In the genomic region with DNA sequence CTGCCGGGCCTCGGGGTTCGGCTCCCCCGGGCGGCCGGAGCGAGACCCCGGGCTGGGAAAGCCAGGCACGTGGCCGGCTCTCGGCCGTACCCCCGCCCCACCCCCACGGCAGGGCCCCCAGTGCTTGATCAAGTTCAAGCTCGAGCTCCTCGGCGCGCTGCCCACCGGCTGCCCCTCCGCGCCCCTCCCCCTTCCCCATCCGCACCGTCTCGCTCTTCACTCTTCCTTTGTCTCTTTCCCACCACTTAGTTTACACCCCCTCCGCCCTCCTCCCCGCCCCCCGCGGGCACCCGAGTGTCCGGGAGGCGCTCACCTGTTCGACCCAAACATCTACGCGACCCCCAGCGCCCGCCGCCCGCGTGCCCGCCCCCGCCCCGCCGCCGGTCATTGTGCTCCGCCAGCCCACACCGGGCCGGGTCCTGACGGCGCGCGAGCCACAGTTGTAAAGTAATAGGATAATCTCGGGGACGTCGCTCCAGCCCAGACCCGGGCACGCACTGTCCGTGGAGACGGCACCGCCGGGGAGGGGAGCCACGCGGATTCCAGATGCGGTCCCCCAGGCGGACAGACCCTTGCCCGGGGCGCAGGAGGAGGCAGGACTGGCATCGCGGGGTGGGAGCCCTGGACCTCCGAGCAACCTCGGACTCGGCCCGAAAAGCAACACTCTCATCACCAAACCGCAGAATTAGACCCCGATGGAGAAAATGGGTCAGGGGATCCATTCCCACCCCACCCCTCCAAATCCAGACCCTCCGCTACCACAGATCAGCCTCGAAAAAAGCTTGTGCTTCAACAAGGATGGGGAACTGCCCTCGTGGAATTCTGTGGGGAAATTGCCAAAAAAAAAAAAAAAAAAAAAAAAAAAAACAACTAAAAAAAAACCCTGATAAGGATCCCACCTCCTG, we compare ENCODE assay signal across 8 cellular contexts.
DNase-seq lines count a peak whose midpoint lies in the region; FAIRE-seq lines count a peak whose summit lies in the region.

No MANE protein-coding gene starts in this region.

- no peak for FAIRE-seq in RCC 7860 (lab: Jason Lieb, UNC)

- H3K27me3 ChIP-seq in iPS-15b (ENCODE audit: control insufficient read depth, insufficient read depth, low read length), result peaks cover 5% of the 10 kb centered on the region
- peaks cover 0 to 7% (median 0%) of the 10 kb centered on the region in 3 donors for H3K27me3 ChIP-seq in skeletal muscle tissue (ENCODE audit: control insufficient read depth in 3 of 3, insufficient read depth in 3 of 3, low read length in 3 of 3)

- H3K9me3 ChIP-seq in iPS-15b (ENCODE audit: control insufficient read depth, insufficient read depth, low read length) (no peaks in the 10 kb centered on the region), skeletal muscle tissue (ENCODE audit: control insufficient read depth in 3 of 3, low read length in 3 of 3) (no peaks in the 10 kb centered on the region)

- H3K4me1 ChIP-seq in iPS-15b (ENCODE audit: control insufficient read depth, insufficient read depth, low read length), result peaks cover 25% of the 10 kb centered on the region
- H3K4me1 ChIP-seq in skeletal muscle tissue (ENCODE audit: control insufficient read depth in 3 of 3, insufficient read depth in 3 of 3, low read length in 3 of 3), result peaks cover 10 to 21% (median 16%) of the 10 kb centered on the region in 3 donors

- H3K9ac ChIP-seq in iPS-15b (ENCODE audit: low read depth, low read length) (peak overlapping the region; percentile 60), skeletal muscle tissue (ENCODE audit: low read depth in 1 of 3, low read length in 3 of 3) (peak overlapping the region in 1 of 3 donors; percentile 64)

- H3K27ac ChIP-seq in angular gyrus (ENCODE audit: low read depth, low read length), result peak overlapping the region; percentile 91
- H3K27ac ChIP-seq in skeletal muscle tissue (ENCODE audit: low read depth, low read length), result peak overlapping the region; percentile 58

- DNase-seq in DMS79 treated with DMSO at 0.1 percent for 48 hours (lab: John Stamatoyannopoulos, UW) (peak; percentile 37), DMS79 (lab: John Stamatoyannopoulos, UW) (no peak), RCC 7860 (ENCODE audit: low spot score) (peak; percentile 20), hippocampal formation (lab: John Stamatoyannopoulos, UW) (no peak), 8988T (no peak)

- no peaks in the 10 kb centered on the region for H3K36me3 ChIP-seq in iPS-15b (ENCODE audit: control insufficient read depth, insufficient read depth, low read length)
- H3K36me3 ChIP-seq in skeletal muscle tissue (ENCODE audit: control insufficient read depth in 3 of 3, insufficient read depth in 3 of 3, low read length in 3 of 3), result no peaks in the 10 kb centered on the region

- H3K4me3 ChIP-seq in iPS-15b (ENCODE audit: low read depth, low read length) (peak overlapping the region; percentile 75), skeletal muscle tissue (ENCODE audit: low read length in 3 of 3) (peak overlapping the region; percentile 64 to 72 (median 71))

Comparison
In these comparisons a context has a peak if more than half of its experiments do, and no peak if none do; other contexts are left out.
1. DNase-seq: peak in DMS79 treated with DMSO at 0.1 percent for 48 hours (single experiment) and RCC 7860 (single experiment); none in DMS79 (single experiment), hippocampal formation (0 of 2) and 8988T (single experiment).